ENCODE assay signal across 8 cellular contexts in genomic region chr14:63478024-63478423, GRCh38.
DNase-seq lines count a peak whose midpoint lies in the region; ATAC-seq and TF ChIP-seq lines count a peak whose summit lies in the region.

No MANE protein-coding gene starts in this region.

- peak overlapping the region; percentile 86 for H3K27ac Mint-ChIP-seq in activated T-cell treated with anti-CD3 and anti-CD28 coated beads, Interleukin-2, amount 50 U/mL, for 24 hours
- peak overlapping the region; percentile 54 for H3K27ac Mint-ChIP-seq in activated B cell treated with CpG ODN at 0.5 μM for 24 hours
- H3K27ac Mint-ChIP-seq in stimulated activated naive CD8-positive, alpha-beta T cell treated with anti-CD3 and anti-CD28 coated beads, Interleukin-15, amount 100 ng/mL, for 72 hours, result no peak overlapping the region

- H3K27me3 Mint-ChIP-seq in activated T-cell treated with anti-CD3 and anti-CD28 coated beads, Interleukin-2, amount 50 U/mL, for 24 hours, result no peaks in the 10 kb centered on the region
- H3K27me3 Mint-ChIP-seq in activated B cell treated with CpG ODN at 0.5 μM for 24 hours, result no peaks in the 10 kb centered on the region
- no peaks in the 10 kb centered on the region for H3K27me3 Mint-ChIP-seq in stimulated activated naive CD8-positive, alpha-beta T cell treated with anti-CD3 and anti-CD28 coated beads, Interleukin-15, amount 100 ng/mL, for 72 hours

- ATAC-seq in HG02981 (IDR thresholded peaks at IDR 0.05; ENCODE audit: unreplicated experiment), result peak; percentile 84
- ATAC-seq in activated B cell treated with CpG ODN at 0.5 μM for 24 hours (ENCODE audit: low read depth), result peak; percentile 79
- peak; percentile 88 for ATAC-seq in stimulated activated naive CD8-positive, alpha-beta T cell treated with anti-CD3 and anti-CD28 coated beads, Interleukin-15, amount 100 ng/mL, for 72 hours

- 49 to 51% methylated on average over 2 of the region's 2 CpGs for WGBS in tibial nerve, 2 donors

- H3K9me3 Mint-ChIP-seq in activated T-cell treated with anti-CD3 and anti-CD28 coated beads, Interleukin-2, amount 50 U/mL, for 24 hours, result no peaks in the 10 kb centered on the region
- no peaks in the 10 kb centered on the region for H3K9me3 Mint-ChIP-seq in activated B cell treated with CpG ODN at 0.5 μM for 24 hours
- H3K9me3 Mint-ChIP-seq in stimulated activated naive CD8-positive, alpha-beta T cell treated with anti-CD3 and anti-CD28 coated beads, Interleukin-15, amount 100 ng/mL, for 72 hours, result no peaks in the 10 kb centered on the region

- H3K9me3 ChIP-seq in tibial nerve, result no peaks in the 10 kb centered on the region

- no peak for DNase-seq in activated T-cell treated with anti-CD3 and anti-CD28 coated beads, Interleukin-2, amount 50 U/mL, for 24 hours
- DNase-seq in activated T-cell treated with anti-CD3 and anti-CD28 coated beads for 4 hours (no peak), activated B cell treated with CpG ODN at 0.5 μM for 24 hours (no peak), tibial nerve (ENCODE audit: low spot score in 2 of 2) (no peak), NCI-H128 (lab: John Stamatoyannopoulos, UW; ENCODE audit: unreplicated experiment) (no peak), NCI-H1417 (lab: John Stamatoyannopoulos, UW) (no peak)
- peak in 1 of 2 donors; percentile 43 for DNase-seq in stimulated activated naive CD8-positive, alpha-beta T cell treated with anti-CD3 and anti-CD28 coated beads, Interleukin-15, amount 100 ng/mL, for 72 hours

- TF ChIP-seq POLR2A in tibial nerve (IDR thresholded peaks at IDR 0.05), result no peak

- H3K36me3 ChIP-seq in tibial nerve, result no peaks in the 10 kb centered on the region

- H3K4me1 Mint-ChIP-seq in activated T-cell treated with anti-CD3 and anti-CD28 coated beads, Interleukin-2, amount 50 U/mL, for 24 hours (ENCODE audit: low read depth), result peaks cover 56% of the 10 kb centered on the region
- peaks cover 46% of the 10 kb centered on the region for H3K4me1 Mint-ChIP-seq in activated B cell treated with CpG ODN at 0.5 μM for 24 hours
- H3K4me1 Mint-ChIP-seq in stimulated activated naive CD8-positive, alpha-beta T cell treated with anti-CD3 and anti-CD28 coated beads, Interleukin-15, amount 100 ng/mL, for 72 hours, result peaks cover 44% of the 10 kb centered on the region

- intact Hi-C loops in activated B cell treated with CpG ODN at 0.5 μM for 24 hours (cut with micrococcal nuclease), result loop anchor here (1.0 to 10.0 kb wide), 2 partner anchors 65 to 1027 kb away; partner anchors contain the start of genes PPP2R5E, ZBTB1 and ZBTB25

- H3K4me3 ChIP-seq in tibial nerve, result no peak overlapping the region

- TF ChIP-seq EP300 in tibial nerve (IDR thresholded peaks at IDR 0.05), result no peak

- H3K36me3 Mint-ChIP-seq in activated T-cell treated with anti-CD3 and anti-CD28 coated beads, Interleukin-2, amount 50 U/mL, for 24 hours (ENCODE audit: low read depth), result no peaks in the 10 kb centered on the region
- peaks cover 2% of the 10 kb centered on the region for H3K36me3 Mint-ChIP-seq in activated B cell treated with CpG ODN at 0.5 μM for 24 hours (ENCODE audit: low read depth)

- TF ChIP-seq CTCF in activated B cell treated with CpG ODN at 0.5 μM for 24 hours (IDR thresholded peaks at IDR 0.05) (no peak), tibial nerve (IDR thresholded peaks at IDR 0.05) (no peak)

- H3K4me1 ChIP-seq in tibial nerve, result peaks cover 0 to 56% (median 12%) of the 10 kb centered on the region in 4 donors

- POLR2A ChIA-PET in activated B cell treated with CpG ODN at 0.5 μM for 24 hours (lab: Charles Lee), result interaction anchor here (0.6 to 1.0 kb wide), 2 partner anchors 10 to 66 kb away, joined by 3 read pairs; no protein-coding TSS in a partner anchor

- CTCF ChIA-PET in activated B cell treated with CpG ODN at 0.5 μM for 24 hours (lab: Charles Lee), result interaction anchor here (0.6 kb wide), 1 partner anchor 34 kb away, joined by 5 read pairs; no protein-coding TSS in a partner anchor

- H3K4me3 Mint-ChIP-seq in activated T-cell treated with anti-CD3 and anti-CD28 coated beads, Interleukin-2, amount 50 U/mL, for 24 hours, result peak overlapping the region; percentile 20
- peak overlapping the region; percentile 12 for H3K4me3 Mint-ChIP-seq in activated B cell treated with CpG ODN at 0.5 μM for 24 hours
- peak overlapping the region in 1 of 2 donors; percentile 1 for H3K4me3 Mint-ChIP-seq in stimulated activated naive CD8-positive, alpha-beta T cell treated with anti-CD3 and anti-CD28 coated beads, Interleukin-15, amount 100 ng/mL, for 72 hours

- no peaks in the 10 kb centered on the region for H3K27me3 ChIP-seq in tibial nerve

- peak overlapping the region in 1 of 4 donors; percentile 20 for H3K27ac ChIP-seq in tibial nerve

Comparison
In these comparisons a context has a peak if more than half of its experiments do, and no peak if none do; other contexts are left out.
1. H3K27ac Mint-ChIP-seq: peak in activated T-cell treated with anti-CD3 and anti-CD28 coated beads, Interleukin-2, amount 50 U/mL, for 24 hours (single experiment) and activated B cell treated with CpG ODN at 0.5 μM for 24 hours (single experiment); none in stimulated activated naive CD8-positive, alpha-beta T cell treated with anti-CD3 and anti-CD28 coated beads, Interleukin-15, amount 100 ng/mL, for 72 hours (0 of 2).
2. Peak in every context shown above with its lines, with median percentiles within 50 percentile points of each other: ATAC-seq.